2 cellular contexts compared by ENCODE assay signal in genomic region chr11:69639843-69640242, GRCh38.
TF ChIP-seq lines count a peak whose summit lies in the region.

No MANE protein-coding gene starts in this region.

TF ChIP-seq in SK-N-SH, 30 proteins besides CTCF, POLR2A, EP300 and RAD21 (continued from another document):
- TF ChIP-seq ZBTB33 (IDR thresholded peaks at IDR 0.05; ENCODE audit: borderline replicate concordance, low read depth) (no peak), GABPA (IDR thresholded peaks at IDR 0.05; ENCODE audit: low read depth) (no peak), PBX3 (IDR thresholded peaks at IDR 0.05) (no peak), USF2 (IDR thresholded peaks at IDR 0.05; ENCODE audit: borderline replicate concordance, low read depth, low read length) (no peak)

TF ChIP-seq in SK-N-SH treated with all-trans-retinoic acid at 6 μM for 48 hours, 23 proteins besides CTCF, POLR2A, EP300 and RAD21 (continued from another document):
- TF ChIP-seq TSHZ2 (CRISPR knock-in tag; IDR thresholded peaks at IDR 0.05) (no peak), ISL1 (CRISPR knock-in tag; IDR thresholded peaks at IDR 0.05) (no peak), ZFP3 (CRISPR knock-in tag; IDR thresholded peaks at IDR 0.05) (no peak)
